Comparison of ENCODE assay signal across 8 cellular contexts in the genomic region with DNA sequence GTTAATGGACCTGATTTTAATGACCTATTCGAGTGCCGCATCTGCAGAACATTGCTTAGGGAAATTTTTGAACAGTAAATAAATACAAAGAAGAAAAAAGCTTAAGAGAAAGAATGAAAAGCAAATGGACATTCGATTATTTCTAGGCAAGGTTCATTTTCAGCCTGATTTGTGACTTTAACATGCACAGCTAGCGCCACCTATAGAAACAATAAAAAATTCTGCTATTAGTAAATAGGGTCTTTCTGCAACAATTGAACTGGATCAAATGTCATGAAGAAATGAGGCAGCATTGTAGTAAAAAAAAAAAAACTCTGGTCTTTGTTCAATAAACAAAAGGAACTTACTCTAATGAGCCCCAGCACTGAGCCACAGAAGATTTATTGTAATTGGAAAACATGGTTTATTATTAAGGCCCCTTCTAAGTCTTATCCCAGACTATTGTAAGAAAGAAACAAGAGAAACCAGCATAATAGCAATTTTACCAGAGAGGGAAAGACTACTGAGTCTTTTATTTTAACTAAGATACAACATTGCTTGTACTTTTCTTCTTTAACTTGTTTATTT. TPM values are rescaled to one million over a fixed set of nuclear protein-coding genes. Genes with fewer than 3 reads are reported as not detected.
DNase-seq lines count a peak whose midpoint lies in the region; ATAC-seq and TF ChIP-seq lines count a peak whose summit lies in the region.

No MANE protein-coding gene starts in this region.

- H3K36me3 Mint-ChIP-seq in GM23338 (ENCODE audit: low read depth) (no peaks in the 10 kb centered on the region), CD14-positive monocyte (no peaks in the 10 kb centered on the region)

- H3K4me3 ChIP-seq in GM23338 (no peak overlapping the region), stomach (no peak overlapping the region)

- no peaks in the 10 kb centered on the region for H3K9me2 ChIP-seq in GM23338 (ENCODE audit: insufficient read depth)

- no peaks in the 10 kb centered on the region for H3K79me2 ChIP-seq in GM23338 (replicated peaks; ENCODE audit: insufficient read depth)

- no peak overlapping the region for H3K4me2 ChIP-seq in GM23338

- H3K27ac ChIP-seq in GM23338 (ENCODE audit: low read depth) (no peak overlapping the region), RWPE1 (no peak overlapping the region), stomach (no peak overlapping the region)

- H4K20me1 ChIP-seq in GM23338 (replicated peaks; ENCODE audit: insufficient read depth) = no peaks in the 10 kb centered on the region

- H3K9me3 Mint-ChIP-seq in GM23338 (no peaks in the 10 kb centered on the region), CD14-positive monocyte (peaks cover 0 to 2% (median 0%) of the 10 kb centered on the region in 7 donors)

- no peak overlapping the region for H3K4me3 Mint-ChIP-seq in GM23338
- H3K4me3 Mint-ChIP-seq in CD14-positive monocyte = no peak overlapping the region

- H3K27me3 Mint-ChIP-seq in GM23338 (ENCODE audit: insufficient read depth, low read depth, poor library complexity) = peaks cover 4% of the 10 kb centered on the region
- peaks cover 2 to 10% (median 4%) of the 10 kb centered on the region in 3 donors for H3K27me3 Mint-ChIP-seq in CD14-positive monocyte (ENCODE audit: low read depth in 3 of 3)

- POLR2A ChIA-PET in RWPE1 (lab: Yijun Ruan, JAX; ENCODE audit: low non-redundant PET) = no interaction called here

- no peaks in the 10 kb centered on the region for H3K9me3 ChIP-seq in stomach

- intact Hi-C loops in stomach (cut with DNase I; ENCODE audit: low total_unique reads) = no loop called here
- intact Hi-C loops in CD14-positive monocyte (cut with micrococcal nuclease) = no loop called here

- H3K36me3 ChIP-seq in GM23338 (ENCODE audit: insufficient read depth) (no peaks in the 10 kb centered on the region), stomach (no peaks in the 10 kb centered on the region)

- peak; percentile 41 for TF ChIP-seq CTCF in AG09319 (IDR thresholded peaks at IDR 0.05; ENCODE audit: low read depth, low read length)
- peak; percentile 61 to 67 for TF ChIP-seq CTCF in GM23338 (conservative IDR thresholded peaks at IDR 0.05; ENCODE audit: low read depth in 2 of 2)
- peak; percentile 65 for TF ChIP-seq CTCF in RWPE1 (conservative IDR thresholded peaks at IDR 0.05; ENCODE audit: low read depth)
- TF ChIP-seq CTCF in stomach (IDR thresholded peaks at IDR 0.05) = peak in 2 of 7 experiments; percentile 21 to 27
- TF ChIP-seq CTCF in CD14-positive monocyte (IDR thresholded peaks at IDR 0.05) = no peak

- 34 to 50% (median 36%) methylated on average over 4 of the region's 4 CpGs for WGBS in stomach, 5 donors

- DNase-seq in AG09319 (ENCODE audit: extremely low read depth, low read depth) (no peak), GM23338 (ENCODE audit: low spot score) (peak; percentile 51), RWPE1 (ENCODE audit: low spot score) (no peak), iPS-NIHi7 (ENCODE audit: extremely low spot score) (peak; percentile 18), stomach (no peak), CD14-positive monocyte (ENCODE audit: low spot score) (no peak), KG1 (lab: John Stamatoyannopoulos, UW) (no peak)

- ATAC-seq in GM23338 = no peak
- ATAC-seq in GM19452 (IDR thresholded peaks at IDR 0.05; ENCODE audit: unreplicated experiment) = no peak

- no peak for TF ChIP-seq POLR2A in stomach (IDR thresholded peaks at IDR 0.05)

- no peaks in the 10 kb centered on the region for H3F3A ChIP-seq in GM23338 (replicated peaks; ENCODE audit: low read depth)

- TF ChIP-seq EP300 in stomach (IDR thresholded peaks at IDR 0.05) = no peak

- CTCF ChIA-PET in RWPE1 (lab: Yijun Ruan, JAX) = interaction anchor here (0.6 to 1.1 kb wide), 7 partner anchors 18 to 1586 kb away, joined by 3 to 5 read pairs (median 3); no protein-coding TSS in a partner anchor

- H3K4me1 ChIP-seq in GM23338 (ENCODE audit: insufficient read depth) (no peaks in the 10 kb centered on the region), stomach (peaks cover 0 to 6% (median 2%) of the 10 kb centered on the region in 4 donors)

- H3K27ac Mint-ChIP-seq in GM23338 (no peak overlapping the region), CD14-positive monocyte (no peak overlapping the region)

- H3K27me3 ChIP-seq in GM23338 (ENCODE audit: insufficient read depth) = no peaks in the 10 kb centered on the region
- no peaks in the 10 kb centered on the region for H3K27me3 ChIP-seq in stomach

- H2AFZ ChIP-seq in GM23338 = no peak overlapping the region

- H3K4me1 Mint-ChIP-seq in GM23338 (no peaks in the 10 kb centered on the region), CD14-positive monocyte (no peaks in the 10 kb centered on the region)

TF ChIP-seq in GM23338, 12 proteins besides CTCF, POLR2A, EP300 and RAD21 (continues in another document):
- TF ChIP-seq, protein P1, sequence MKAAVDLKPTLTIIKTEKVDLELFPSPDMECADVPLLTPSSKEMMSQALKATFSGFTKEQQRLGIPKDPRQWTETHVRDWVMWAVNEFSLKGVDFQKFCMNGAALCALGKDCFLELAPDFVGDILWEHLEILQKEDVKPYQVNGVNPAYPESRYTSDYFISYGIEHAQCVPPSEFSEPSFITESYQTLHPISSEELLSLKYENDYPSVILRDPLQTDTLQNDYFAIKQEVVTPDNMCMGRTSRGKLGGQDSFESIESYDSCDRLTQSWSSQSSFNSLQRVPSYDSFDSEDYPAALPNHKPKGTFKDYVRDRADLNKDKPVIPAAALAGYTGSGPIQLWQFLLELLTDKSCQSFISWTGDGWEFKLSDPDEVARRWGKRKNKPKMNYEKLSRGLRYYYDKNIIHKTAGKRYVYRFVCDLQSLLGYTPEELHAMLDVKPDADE (IDR thresholded peaks at IDR 0.05) = no peak
- no peak for TF ChIP-seq CREB1 (CRISPR knock-in tag; IDR thresholded peaks at IDR 0.05; ENCODE audit: low read depth)
- no peak for TF ChIP-seq STAT1 (IDR thresholded peaks at IDR 0.05; ENCODE audit: unreplicated experiment)
- TF ChIP-seq NANOG (IDR thresholded peaks at IDR 0.05; ENCODE audit: borderline replicate concordance) = no peak
- TF ChIP-seq, protein P2, sequence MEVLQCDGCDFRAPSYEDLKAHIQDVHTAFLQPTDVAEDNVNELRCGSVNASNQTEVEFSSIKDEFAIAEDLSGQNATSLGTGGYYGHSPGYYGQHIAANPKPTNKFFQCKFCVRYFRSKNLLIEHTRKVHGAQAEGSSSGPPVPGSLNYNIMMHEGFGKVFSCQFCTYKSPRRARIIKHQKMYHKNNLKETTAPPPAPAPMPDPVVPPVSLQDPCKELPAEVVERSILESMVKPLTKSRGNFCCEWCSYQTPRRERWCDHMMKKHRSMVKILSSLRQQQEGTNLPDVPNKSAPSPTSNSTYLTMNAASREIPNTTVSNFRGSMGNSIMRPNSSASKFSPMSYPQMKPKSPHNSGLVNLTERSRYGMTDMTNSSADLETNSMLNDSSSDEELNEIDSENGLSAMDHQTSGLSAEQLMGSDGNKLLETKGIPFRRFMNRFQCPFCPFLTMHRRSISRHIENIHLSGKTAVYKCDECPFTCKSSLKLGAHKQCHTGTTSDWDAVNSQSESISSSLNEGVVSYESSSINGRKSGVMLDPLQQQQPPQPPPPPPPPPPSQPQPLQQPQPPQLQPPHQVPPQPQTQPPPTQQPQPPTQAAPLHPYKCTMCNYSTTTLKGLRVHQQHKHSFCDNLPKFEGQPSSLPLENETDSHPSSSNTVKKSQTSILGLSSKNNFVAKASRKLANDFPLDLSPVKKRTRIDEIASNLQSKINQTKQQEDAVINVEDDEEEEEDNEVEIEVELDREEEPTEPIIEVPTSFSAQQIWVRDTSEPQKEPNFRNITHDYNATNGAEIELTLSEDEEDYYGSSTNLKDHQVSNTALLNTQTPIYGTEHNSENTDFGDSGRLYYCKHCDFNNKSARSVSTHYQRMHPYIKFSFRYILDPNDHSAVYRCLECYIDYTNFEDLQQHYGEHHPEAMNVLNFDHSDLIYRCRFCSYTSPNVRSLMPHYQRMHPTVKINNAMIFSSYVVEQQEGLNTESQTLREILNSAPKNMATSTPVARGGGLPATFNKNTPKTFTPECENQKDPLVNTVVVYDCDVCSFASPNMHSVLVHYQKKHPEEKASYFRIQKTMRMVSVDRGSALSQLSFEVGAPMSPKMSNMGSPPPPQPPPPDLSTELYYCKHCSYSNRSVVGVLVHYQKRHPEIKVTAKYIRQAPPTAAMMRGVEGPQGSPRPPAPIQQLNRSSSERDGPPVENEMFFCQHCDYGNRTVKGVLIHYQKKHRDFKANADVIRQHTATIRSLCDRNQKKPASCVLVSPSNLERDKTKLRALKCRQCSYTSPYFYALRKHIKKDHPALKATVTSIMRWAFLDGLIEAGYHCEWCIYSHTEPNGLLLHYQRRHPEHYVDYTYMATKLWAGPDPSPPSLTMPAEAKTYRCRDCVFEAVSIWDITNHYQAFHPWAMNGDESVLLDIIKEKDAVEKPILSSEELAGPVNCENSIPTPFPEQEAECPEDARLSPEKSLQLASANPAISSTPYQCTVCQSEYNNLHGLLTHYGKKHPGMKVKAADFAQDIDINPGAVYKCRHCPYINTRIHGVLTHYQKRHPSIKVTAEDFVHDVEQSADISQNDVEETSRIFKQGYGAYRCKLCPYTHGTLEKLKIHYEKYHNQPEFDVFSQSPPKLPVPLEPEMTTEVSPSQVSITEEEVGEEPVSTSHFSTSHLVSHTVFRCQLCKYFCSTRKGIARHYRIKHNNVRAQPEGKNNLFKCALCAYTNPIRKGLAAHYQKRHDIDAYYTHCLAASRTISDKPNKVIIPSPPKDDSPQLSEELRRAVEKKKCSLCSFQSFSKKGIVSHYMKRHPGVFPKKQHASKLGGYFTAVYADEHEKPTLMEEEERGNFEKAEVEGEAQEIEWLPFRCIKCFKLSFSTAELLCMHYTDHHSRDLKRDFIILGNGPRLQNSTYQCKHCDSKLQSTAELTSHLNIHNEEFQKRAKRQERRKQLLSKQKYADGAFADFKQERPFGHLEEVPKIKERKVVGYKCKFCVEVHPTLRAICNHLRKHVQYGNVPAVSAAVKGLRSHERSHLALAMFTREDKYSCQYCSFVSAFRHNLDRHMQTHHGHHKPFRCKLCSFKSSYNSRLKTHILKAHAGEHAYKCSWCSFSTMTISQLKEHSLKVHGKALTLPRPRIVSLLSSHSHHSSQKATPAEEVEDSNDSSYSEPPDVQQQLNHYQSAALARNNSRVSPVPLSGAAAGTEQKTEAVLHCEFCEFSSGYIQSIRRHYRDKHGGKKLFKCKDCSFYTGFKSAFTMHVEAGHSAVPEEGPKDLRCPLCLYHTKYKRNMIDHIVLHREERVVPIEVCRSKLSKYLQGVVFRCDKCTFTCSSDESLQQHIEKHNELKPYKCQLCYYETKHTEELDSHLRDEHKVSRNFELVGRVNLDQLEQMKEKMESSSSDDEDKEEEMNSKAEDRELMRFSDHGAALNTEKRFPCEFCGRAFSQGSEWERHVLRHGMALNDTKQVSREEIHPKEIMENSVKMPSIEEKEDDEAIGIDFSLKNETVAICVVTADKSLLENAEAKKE (CRISPR knock-in tag; IDR thresholded peaks at IDR 0.05) = no peak
- no peak for TF ChIP-seq EZH2 (IDR thresholded peaks at IDR 0.05; ENCODE audit: low read depth, unreplicated experiment)
- TF ChIP-seq POLR2AphosphoS5 (IDR thresholded peaks at IDR 0.05; ENCODE audit: low read depth) = no peak

RNA-seq across cellular contexts. Expression of gene GHITM, which starts 41.4 kb away (rescaled TPM):
- total RNA-seq in GM23338 (2014; rRNA removed; shearing (Covaris generic)) = 105 and 106 TPM in 2 replicates
- polyA plus RNA-seq in GM23338 (2016; fragmentation: Nextera tagmentation; extraction: Ambion mirVana) (95.9 and 97.1 TPM in 2 replicates), stomach (100 to 1,000 TPM; 104 to 170 (median 161) TPM), CD14-positive monocyte (100 to 1,000 TPM; 312 to 363 TPM)
- total RNA-seq in stomach = 100 to 1,000 TPM in 2 of 5 donors, 10 to 100 TPM in 3; 17.5 to 186 (median 97.3) TPM

Comparison
In these comparisons a context has a peak if more than half of its experiments do, and no peak if none do; other contexts are left out.
1. DNase-seq: peak in GM23338 (single experiment) and iPS-NIHi7 (single experiment); none in AG09319 (single experiment), RWPE1 (single experiment), stomach (single experiment), CD14-positive monocyte (single experiment) and KG1 (single experiment).